8 cellular contexts compared by ENCODE assay signal in the genomic region with DNA sequence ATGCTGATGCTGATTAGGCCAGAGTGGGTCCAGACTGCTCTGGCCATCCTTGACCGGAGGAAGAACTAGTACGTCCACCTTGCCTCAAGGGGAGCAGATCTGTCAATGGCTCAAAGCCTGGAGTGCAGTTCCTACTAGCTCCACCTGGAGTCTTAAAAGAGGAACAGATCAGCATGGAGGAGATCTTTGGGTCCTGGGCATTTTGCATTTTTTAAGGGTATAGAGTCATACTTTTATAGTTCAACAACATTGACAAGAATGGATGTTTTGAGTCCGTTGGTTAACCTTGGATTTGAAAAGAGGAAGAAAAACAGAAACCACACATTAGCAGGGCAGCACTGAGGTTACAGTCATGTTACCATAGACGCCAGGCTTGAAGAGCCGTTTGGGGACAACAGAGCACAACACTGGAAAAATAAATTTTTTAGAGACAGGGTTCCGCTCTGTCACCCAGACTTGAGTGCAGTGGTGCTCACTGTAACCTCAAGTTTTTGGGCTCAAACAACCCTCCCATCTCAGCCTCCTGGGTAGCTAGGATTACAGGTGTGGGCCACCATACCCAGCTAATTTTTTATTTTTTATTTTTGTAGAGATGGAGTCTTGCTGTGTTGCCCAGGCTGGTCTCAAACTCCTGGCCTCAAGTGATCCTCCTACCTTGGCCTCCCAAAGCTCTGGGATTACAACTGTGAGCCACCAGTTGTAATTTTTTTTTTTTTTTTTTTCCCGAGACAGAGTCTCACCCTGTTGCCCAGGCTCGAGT.
DNase-seq lines count a peak whose midpoint lies in the region; ATAC-seq and TF ChIP-seq lines count a peak whose summit lies in the region.

No MANE protein-coding gene starts in this region.

- H3K27me3 ChIP-seq in spleen (replicated peaks in 1 of 7): no peaks in the 10 kb centered on the region

- DNase-seq in KBM-7 (peak; percentile 96), chondrocyte (ENCODE audit: low spot score) (no peak), spleen (no peak), omental fat pad (ENCODE audit: low spot score) (no peak)
- DNase-seq in stimulated activated CD4-positive, alpha-beta T cell treated with anti-CD3 and anti-CD28 coated beads, Interleukin-15, amount 100 ng/mL, for 24 hours: no peak
- DNase-seq in activated CD4-positive, alpha-beta T cell treated with anti-CD3 and anti-CD28 coated beads, Interleukin-2, amount 10 ng/mL, durations not matched to agents 7 days and 5 days: no peak

- POLR2A ChIA-PET in activated CD4-positive, alpha-beta T cell treated with anti-CD3 and anti-CD28 coated beads, Interleukin-2, amount 10 ng/mL, durations not matched to agents 7 days and 5 days (lab: Charles Lee): no interaction called here

- H3K4me3 ChIP-seq in spleen: no peak overlapping the region

- H3K36me3 ChIP-seq in spleen: no peaks in the 10 kb centered on the region

- H3K27ac Mint-ChIP-seq in chondrocyte (ENCODE audit: unreplicated experiment): no peak overlapping the region
- no peak overlapping the region for H3K27ac Mint-ChIP-seq in activated CD4-positive, alpha-beta T cell treated with anti-CD3 and anti-CD28 coated beads, Interleukin-2, amount 10 ng/mL, durations not matched to agents 7 days and 5 days

- peak; percentile 46 for ATAC-seq in GM18499 (IDR thresholded peaks at IDR 0.05; ENCODE audit: insufficient read depth, unreplicated experiment)
- peak; percentile 53 for ATAC-seq in GM21825 (IDR thresholded peaks at IDR 0.05; ENCODE audit: unreplicated experiment)
- ATAC-seq in omental fat pad (ENCODE audit: low FRiP score): no peak

- H3K9me3 ChIP-seq in spleen: no peaks in the 10 kb centered on the region

- 54 to 68% (median 61%) methylated on average over 8 of the region's 8 CpGs for WGBS in spleen, 5 donors

- TF ChIP-seq POLR2A in spleen (IDR thresholded peaks at IDR 0.05): no peak

- H3K9me3 Mint-ChIP-seq in chondrocyte (ENCODE audit: low read depth): no peaks in the 10 kb centered on the region
- H3K9me3 Mint-ChIP-seq in activated CD4-positive, alpha-beta T cell treated with anti-CD3 and anti-CD28 coated beads, Interleukin-2, amount 10 ng/mL, durations not matched to agents 7 days and 5 days: no peaks in the 10 kb centered on the region

- no peaks in the 10 kb centered on the region for H3K36me3 Mint-ChIP-seq in chondrocyte (ENCODE audit: low read depth)
- H3K36me3 Mint-ChIP-seq in activated CD4-positive, alpha-beta T cell treated with anti-CD3 and anti-CD28 coated beads, Interleukin-2, amount 10 ng/mL, durations not matched to agents 7 days and 5 days (ENCODE audit: low read depth): no peaks in the 10 kb centered on the region

- H3K27me3 Mint-ChIP-seq in chondrocyte (ENCODE audit: low read depth): no peaks in the 10 kb centered on the region
- no peaks in the 10 kb centered on the region for H3K27me3 Mint-ChIP-seq in activated CD4-positive, alpha-beta T cell treated with anti-CD3 and anti-CD28 coated beads, Interleukin-2, amount 10 ng/mL, durations not matched to agents 7 days and 5 days

- CTCF ChIA-PET in activated CD4-positive, alpha-beta T cell treated with anti-CD3 and anti-CD28 coated beads, Interleukin-2, amount 10 ng/mL, durations not matched to agents 7 days and 5 days (lab: Charles Lee): interaction anchor here (1.0 kb wide), 1 partner anchor 9 kb away, joined by 3 read pairs; no protein-coding TSS in a partner anchor

- TF ChIP-seq CTCF in chondrocyte (IDR thresholded peaks at IDR 0.05) (peak; percentile 25), spleen (IDR thresholded peaks at IDR 0.05 in 8 of 11, conservative IDR thresholded peaks at IDR 0.05 in 3 of 11) (peak in 9 of 11 experiments; percentile 26 to 54 (median 41)), omental fat pad (IDR thresholded peaks at IDR 0.05) (no peak)

- no peak overlapping the region for H3K4me3 Mint-ChIP-seq in chondrocyte (ENCODE audit: unreplicated experiment)
- no peak overlapping the region for H3K4me3 Mint-ChIP-seq in activated CD4-positive, alpha-beta T cell treated with anti-CD3 and anti-CD28 coated beads, Interleukin-2, amount 10 ng/mL, durations not matched to agents 7 days and 5 days

- H3K27ac ChIP-seq in spleen: peak overlapping the region; percentile 31 to 89 (median 72)

- peaks cover 3% of the 10 kb centered on the region for H3K4me1 Mint-ChIP-seq in chondrocyte (ENCODE audit: low read depth)
- peaks cover 2% of the 10 kb centered on the region for H3K4me1 Mint-ChIP-seq in activated CD4-positive, alpha-beta T cell treated with anti-CD3 and anti-CD28 coated beads, Interleukin-2, amount 10 ng/mL, durations not matched to agents 7 days and 5 days

- in situ Hi-C loops in KBM-7 (cut with MboI; ENCODE audit: low pct_unique_long_range_greater_than_20kb, low sequenced_read_pairs): no loop called here

- intact Hi-C loops in spleen (cut with DNase I; ENCODE audit: low total_unique reads): no loop called here

- peaks cover 9 to 96% (median 46%) of the 10 kb centered on the region in 6 donors for H3K4me1 ChIP-seq in spleen

Comparison
In these comparisons a context has a peak if more than half of its experiments do, and no peak if none do; other contexts are left out.
1. CTCF ChIP-seq: peak in chondrocyte (single experiment) and spleen (9 of 11); none in omental fat pad (0 of 3).